9 cellular contexts compared by ENCODE assay signal in the genomic region with DNA sequence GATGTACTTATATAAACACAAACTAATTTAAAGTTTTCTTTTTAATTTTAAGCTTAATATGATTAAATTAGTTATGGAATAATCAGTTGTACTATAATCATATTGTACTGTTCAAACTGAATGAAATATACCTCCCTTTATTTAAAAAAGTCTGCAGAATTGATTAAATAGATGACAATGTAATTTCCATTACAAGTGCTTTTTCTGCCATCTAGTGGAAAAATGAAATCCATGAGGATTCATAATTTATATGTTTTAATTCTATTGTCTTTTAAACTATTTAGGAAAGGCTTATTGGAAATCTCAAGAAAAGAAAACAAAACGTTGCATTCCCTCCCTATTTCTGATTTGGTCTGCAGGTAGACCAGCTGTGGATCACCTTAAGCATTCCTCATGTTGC. TPM values are rescaled to one million over a fixed set of nuclear protein-coding genes. Genes with fewer than 3 reads are reported as not detected.
DNase-seq lines count a peak whose midpoint lies in the region; ATAC-seq and TF ChIP-seq lines count a peak whose summit lies in the region.
"Had no signal": no experiment of that assay in that cellular context is flagged by ENCODE, and none has a peak within 500 bp of the region (broad histone marks: within the 10 kb centered on the region; RNA-seq: fewer than 3 reads in every experiment).

No MANE protein-coding gene starts in this region.

- no peak overlapping the region for H3K27ac Mint-ChIP-seq in neural progenitor cell
- no peak overlapping the region for H3K27ac Mint-ChIP-seq in activated T-cell treated with anti-CD3 and anti-CD28 coated beads, Interleukin-2, amount 50 U/mL, for 24 hours
- H3K27ac Mint-ChIP-seq: activated naive CD8-positive, alpha-beta T cell had no signal

- H3K9me3 ChIP-seq in colonic mucosa (no peaks in the 10 kb centered on the region), neural progenitor cell (ENCODE audit: low read depth) (no peaks in the 10 kb centered on the region)

- DNase-seq in GM13977 (ENCODE audit: low spot score) (no peak), NCI-H345 (lab: John Stamatoyannopoulos, UW) (peak; percentile 18), colonic mucosa (no peak), neural progenitor cell (ENCODE audit: low spot score) (no peak)
- no peak for DNase-seq in activated T-cell treated with anti-CD3 and anti-CD28 coated beads, Interleukin-2, amount 50 U/mL, for 24 hours
- DNase-seq: tibial artery had no signal

- no peaks in the 10 kb centered on the region for H3F3A ChIP-seq in neural progenitor cell (ENCODE audit: low read depth)

- ATAC-seq in GM19351 (IDR thresholded peaks at IDR 0.05; ENCODE audit: unreplicated experiment): no peak
- ATAC-seq in HG03342 (IDR thresholded peaks at IDR 0.05; ENCODE audit: unreplicated experiment): no peak

- H3K27me3 ChIP-seq in colonic mucosa (no peaks in the 10 kb centered on the region), neural progenitor cell (no peaks in the 10 kb centered on the region)
- H3K27me3 ChIP-seq: tibial artery had no signal

- peaks cover 6% of the 10 kb centered on the region for H3K9me3 Mint-ChIP-seq in neural progenitor cell
- H3K9me3 Mint-ChIP-seq in activated T-cell treated with anti-CD3 and anti-CD28 coated beads, Interleukin-2, amount 50 U/mL, for 24 hours: peaks cover 7% of the 10 kb centered on the region

- no peak overlapping the region for H3K9ac ChIP-seq in colonic mucosa (ENCODE audit: low read depth in 2 of 2, low read length in 2 of 2)
- no peak overlapping the region for H3K9ac ChIP-seq in neural progenitor cell

- no peaks in the 10 kb centered on the region for H3K79me2 ChIP-seq in neural progenitor cell (ENCODE audit: low read depth)

- H3K27me3 Mint-ChIP-seq in neural progenitor cell (ENCODE audit: insufficient read depth, low read depth): no peaks in the 10 kb centered on the region
- peaks cover 13% of the 10 kb centered on the region for H3K27me3 Mint-ChIP-seq in activated T-cell treated with anti-CD3 and anti-CD28 coated beads, Interleukin-2, amount 50 U/mL, for 24 hours
- H3K27me3 Mint-ChIP-seq: activated naive CD8-positive, alpha-beta T cell had no signal

- H3K36me3 Mint-ChIP-seq in neural progenitor cell: no peaks in the 10 kb centered on the region
- no peaks in the 10 kb centered on the region for H3K36me3 Mint-ChIP-seq in activated T-cell treated with anti-CD3 and anti-CD28 coated beads, Interleukin-2, amount 50 U/mL, for 24 hours (ENCODE audit: low read depth)

- H3K4me2 ChIP-seq in neural progenitor cell: no peak overlapping the region

- peak; percentile 20 for TF ChIP-seq CTCF in GM13977 (IDR thresholded peaks at IDR 0.05; ENCODE audit: extremely low read depth, insufficient read depth, missing control alignments)
- peak; percentile 24 for TF ChIP-seq CTCF in colonic mucosa (IDR thresholded peaks at IDR 0.05)
- TF ChIP-seq CTCF in neural progenitor cell (IDR thresholded peaks at IDR 0.05): peak; percentile 40

- intact Hi-C loops in colonic mucosa (cut with DNase I): no loop called here

- H3K4me1 Mint-ChIP-seq in neural progenitor cell: no peaks in the 10 kb centered on the region
- no peaks in the 10 kb centered on the region for H3K4me1 Mint-ChIP-seq in activated T-cell treated with anti-CD3 and anti-CD28 coated beads, Interleukin-2, amount 50 U/mL, for 24 hours (ENCODE audit: low read depth)

- H4K20me1 ChIP-seq in neural progenitor cell (ENCODE audit: low read depth): no peaks in the 10 kb centered on the region

- H3K27ac ChIP-seq in colonic mucosa (no peak overlapping the region), neural progenitor cell (no peak overlapping the region)
- H3K27ac ChIP-seq: tibial artery had no signal

- H3K4me1 ChIP-seq in colonic mucosa (no peaks in the 10 kb centered on the region), neural progenitor cell (no peaks in the 10 kb centered on the region)
- H3K4me1 ChIP-seq: tibial artery had no signal

- H3K4me3 ChIP-seq in colonic mucosa (no peak overlapping the region), neural progenitor cell (no peak overlapping the region)
- H3K4me3 ChIP-seq: tibial artery had no signal

- H2AFZ ChIP-seq in neural progenitor cell (replicated peaks): no peak overlapping the region

- H3K4me3 Mint-ChIP-seq in neural progenitor cell: no peak overlapping the region
- no peak overlapping the region for H3K4me3 Mint-ChIP-seq in activated T-cell treated with anti-CD3 and anti-CD28 coated beads, Interleukin-2, amount 50 U/mL, for 24 hours
- H3K4me3 Mint-ChIP-seq: activated naive CD8-positive, alpha-beta T cell had no signal

- in situ Hi-C loops in GM13977 (cut with MboI; ENCODE audit: low pct_unique_long_range_greater_than_20kb, low sequenced_read_pairs, unreplicated experiment): no loop called here

- H3K36me3 ChIP-seq in colonic mucosa (no peaks in the 10 kb centered on the region), neural progenitor cell (no peaks in the 10 kb centered on the region)
- H3K36me3 ChIP-seq: tibial artery had no signal

RNA-seq across cellular contexts. Expression of a gene that starts 30.8 kb away (rescaled TPM):
- total RNA-seq in colonic mucosa: 10 to 100 TPM in 1 of 2 donors, 1 to 10 TPM in 1; 9.4 to 11.7 TPM
- total RNA-seq in neural progenitor cell (ENCODE audit: low replicate concordance): 63.5 and 80.3 TPM in 2 replicates

RNA-seq across cellular contexts. Expression of a gene that starts 31.1 kb away (rescaled TPM):
- total RNA-seq in colonic mucosa (10 to 100 TPM; 10.1 to 11.6 TPM), neural progenitor cell (ENCODE audit: low replicate concordance) (51.9 and 52.0 TPM in 2 replicates)
